In the genomic region with DNA sequence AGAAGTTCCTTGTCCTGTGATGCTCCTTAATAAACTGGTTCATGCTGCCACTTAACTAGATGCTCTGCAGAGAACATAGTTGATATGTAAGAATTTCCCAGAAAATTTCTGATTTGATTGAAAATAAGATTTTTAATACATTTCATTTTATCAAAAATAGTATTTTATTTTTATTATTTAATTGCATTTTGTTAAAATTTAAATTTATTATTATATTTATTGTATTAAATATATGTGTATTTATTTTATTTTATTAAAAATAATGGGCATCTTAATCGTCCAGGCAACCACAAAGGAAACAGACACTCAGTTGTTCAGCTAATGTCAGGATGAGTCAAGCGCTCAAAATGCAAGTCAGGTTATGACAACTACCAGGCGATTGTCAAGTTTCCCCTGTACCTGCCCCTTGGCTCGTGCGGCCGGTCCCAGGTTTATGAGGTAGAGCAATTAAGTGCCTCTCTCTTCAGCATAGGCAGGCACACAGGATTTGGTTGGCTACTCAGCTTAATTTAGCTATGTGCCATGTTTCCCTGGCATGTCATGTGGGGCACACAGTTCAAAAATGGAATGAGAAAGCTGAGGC, we compare ENCODE assay signal across 15 cellular contexts.
DNase-seq lines count a peak whose midpoint lies in the region; ATAC-seq and TF ChIP-seq lines count a peak whose summit lies in the region.
"Had no signal": no experiment of that assay in that cellular context is flagged by ENCODE, and none has a peak within 500 bp of the region (broad histone marks: within the 10 kb centered on the region; RNA-seq: fewer than 3 reads in every experiment).

No MANE protein-coding gene starts in this region.

- no peaks in the 10 kb centered on the region for H3K36me3 Mint-ChIP-seq in activated T-helper 17 cell treated with anti-CD3 and anti-CD28 coated beads, Interleukin-2, amount 50 U/mL, for 72 hours (ENCODE audit: low read depth)
- H3K36me3 Mint-ChIP-seq: CD4-positive, alpha-beta memory T cell had no signal

- H3K36me3 ChIP-seq in skeletal muscle satellite cell (ENCODE audit: insufficient read depth, low read length) = no peaks in the 10 kb centered on the region
- H3K36me3 ChIP-seq: ascending aorta had no signal

- H3K4me3 ChIP-seq in skeletal muscle satellite cell (ENCODE audit: low read length) = no peak overlapping the region
- H3K4me3 ChIP-seq: ascending aorta had no signal

- H3K9ac ChIP-seq in skeletal muscle satellite cell (ENCODE audit: low read depth, low read length) = no peak overlapping the region
- H3K9ac ChIP-seq: KMS-11 had no signal

- H3K27me3 Mint-ChIP-seq in activated T-helper 17 cell treated with anti-CD3 and anti-CD28 coated beads, Interleukin-2, amount 50 U/mL, for 72 hours = no peaks in the 10 kb centered on the region

- ATAC-seq in activated T-helper 17 cell treated with anti-CD3 and anti-CD28 coated beads, Interleukin-2, amount 50 U/mL, for 72 hours (replicated peaks) = no peak

- in situ Hi-C loops in GM13977 (cut with MboI; ENCODE audit: low pct_unique_long_range_greater_than_20kb, low sequenced_read_pairs, unreplicated experiment) = no loop called here

- H3K27ac Mint-ChIP-seq in activated T-helper 17 cell treated with anti-CD3 and anti-CD28 coated beads, Interleukin-2, amount 50 U/mL, for 72 hours = no peak overlapping the region
- H3K27ac Mint-ChIP-seq: activated T-helper 2 cell treated with anti-CD3 and anti-CD28 coated beads, Interferon-gamma antibody, Interleukin-2, Interleukin-4, amounts not matched to agents 10 μg/mL and 5 μg/mL and 100 μg/mL, durations not matched to agents 14 hours and 24 hours and 36 hours; CD4-positive, alpha-beta memory T cell had no signal

- no peaks in the 10 kb centered on the region for H3K9me3 ChIP-seq in skeletal muscle satellite cell (replicated peaks; ENCODE audit: low read length)
- H3K9me3 ChIP-seq: ascending aorta had no signal

- H3K27me3 ChIP-seq in skeletal muscle satellite cell (ENCODE audit: control insufficient read depth, insufficient read depth, low read length) = no peaks in the 10 kb centered on the region
- H3K27me3 ChIP-seq: ascending aorta had no signal

- no peaks in the 10 kb centered on the region for H3K9me3 Mint-ChIP-seq in activated T-helper 17 cell treated with anti-CD3 and anti-CD28 coated beads, Interleukin-2, amount 50 U/mL, for 72 hours
- H3K9me3 Mint-ChIP-seq: activated T-helper 2 cell treated with anti-CD3 and anti-CD28 coated beads, Interferon-gamma antibody, Interleukin-2, Interleukin-4, amounts not matched to agents 10 μg/mL and 5 μg/mL and 100 μg/mL, durations not matched to agents 14 hours and 24 hours and 36 hours had no signal

- TF ChIP-seq CTCF in GM13977 (IDR thresholded peaks at IDR 0.05; ENCODE audit: extremely low read depth, insufficient read depth, missing control alignments) (no peak), GM10266 (IDR thresholded peaks at IDR 0.05; ENCODE audit: control insufficient read depth, insufficient read depth, low read depth, missing control alignments) (no peak)

- DNase-seq in HK-2 (ENCODE audit: unreplicated experiment) = peak; percentile 59
- DNase-seq in amniotic epithelial cell (ENCODE audit: low read depth) = peak; percentile 62
- DNase-seq in iris pigment epithelial cell (ENCODE audit: low read depth) = peak; percentile 69
- no peak for DNase-seq in GM13977 (ENCODE audit: low spot score)
- no peak for DNase-seq in GM10266 (ENCODE audit: extremely low spot score)
- DNase-seq in stimulated activated CD8-positive, alpha-beta memory T cell treated with anti-CD3 and anti-CD28 coated beads, Interleukin-4, amount 100 ng/mL, for 48 hours = no peak
- DNase-seq: CD4-positive, alpha-beta memory T cell; NCI-H1436 treated with DMSO at 0.1 percent for 48 hours; NCI-H446; occipital lobe had no signal

- H3K4me1 ChIP-seq in skeletal muscle satellite cell (ENCODE audit: control insufficient read depth, insufficient read depth, low read length) = peaks cover 28% of the 10 kb centered on the region
- H3K4me1 ChIP-seq: ascending aorta had no signal

- peak overlapping the region; percentile 69 for H3K4me2 ChIP-seq in skeletal muscle satellite cell (ENCODE audit: low read length)

- H3K4me3 Mint-ChIP-seq in activated T-helper 17 cell treated with anti-CD3 and anti-CD28 coated beads, Interleukin-2, amount 50 U/mL, for 72 hours = no peak overlapping the region
- H3K4me3 Mint-ChIP-seq: CD4-positive, alpha-beta memory T cell had no signal

- H3K4me1 Mint-ChIP-seq in activated T-helper 17 cell treated with anti-CD3 and anti-CD28 coated beads, Interleukin-2, amount 50 U/mL, for 72 hours = no peaks in the 10 kb centered on the region
- H3K4me1 Mint-ChIP-seq: CD4-positive, alpha-beta memory T cell had no signal

Comparison
In these comparisons a context has a peak if more than half of its experiments do, and no peak if none do; other contexts are left out.
1. DNase-seq: peak in HK-2 (single experiment), amniotic epithelial cell (single experiment) and iris pigment epithelial cell (single experiment); none in GM13977 (single experiment), GM10266 (single experiment) and stimulated activated CD8-positive, alpha-beta memory T cell treated with anti-CD3 and anti-CD28 coated beads, Interleukin-4, amount 100 ng/mL, for 48 hours (single experiment).